In the genomic region with DNA sequence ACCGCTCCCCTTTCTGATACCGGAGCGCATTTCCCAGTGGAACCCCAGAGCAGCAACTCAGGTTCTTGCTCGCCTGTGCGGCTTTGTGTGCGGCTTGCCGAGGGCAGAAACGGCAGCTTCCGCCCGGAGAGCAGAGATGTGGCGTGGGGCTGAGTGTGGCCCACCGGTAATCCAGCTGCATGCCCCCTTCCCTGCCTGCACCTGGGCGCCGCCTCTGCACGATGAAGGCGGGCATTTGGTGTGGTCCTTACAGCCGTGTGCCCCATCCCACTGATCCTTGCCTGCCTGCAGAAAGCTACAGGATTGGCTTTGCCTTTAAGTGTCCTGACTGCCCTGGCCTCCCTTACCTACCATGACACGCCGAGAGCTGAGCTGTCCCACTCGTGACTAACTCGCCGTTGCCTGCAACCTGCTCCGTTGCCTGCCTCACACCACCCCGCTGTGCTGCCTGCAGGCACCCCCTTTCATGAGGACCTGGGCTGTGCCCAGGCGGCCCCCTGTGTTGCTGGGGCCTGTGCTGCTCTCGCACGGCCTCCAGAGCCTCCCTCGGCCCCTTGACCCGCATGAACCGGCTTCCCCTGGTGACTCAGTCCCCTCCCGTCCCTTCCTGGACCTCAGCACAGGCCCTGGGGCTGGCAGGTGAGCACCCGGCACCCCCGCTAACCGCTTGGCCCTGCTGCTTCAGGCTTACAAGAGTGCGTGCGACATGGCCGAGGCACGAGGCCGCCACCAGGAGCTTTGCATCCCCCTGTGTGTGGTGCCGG, we compare ENCODE assay signal across 1 cellular context.
A peak's percentile ranks its signal among the peaks of the same experiment; 100 is the strongest.
TF ChIP-seq lines count a peak whose summit lies in the region.

No MANE protein-coding gene starts in this region.

TF ChIP-seq in HEK293, 187 proteins besides CTCF, POLR2A, EP300 and RAD21:
- TF ChIP-seq ZIC2 (tag by site-specific recombination; IDR thresholded peaks at IDR 0.05) (peak; percentile 72), ZBTB48 (tag by site-specific recombination; IDR thresholded peaks at IDR 0.05) (no peak)
TF ChIP-seq in HEK293: peak in this region for 1.
